ENCODE assay signal across 2 cellular contexts in the genomic region with DNA sequence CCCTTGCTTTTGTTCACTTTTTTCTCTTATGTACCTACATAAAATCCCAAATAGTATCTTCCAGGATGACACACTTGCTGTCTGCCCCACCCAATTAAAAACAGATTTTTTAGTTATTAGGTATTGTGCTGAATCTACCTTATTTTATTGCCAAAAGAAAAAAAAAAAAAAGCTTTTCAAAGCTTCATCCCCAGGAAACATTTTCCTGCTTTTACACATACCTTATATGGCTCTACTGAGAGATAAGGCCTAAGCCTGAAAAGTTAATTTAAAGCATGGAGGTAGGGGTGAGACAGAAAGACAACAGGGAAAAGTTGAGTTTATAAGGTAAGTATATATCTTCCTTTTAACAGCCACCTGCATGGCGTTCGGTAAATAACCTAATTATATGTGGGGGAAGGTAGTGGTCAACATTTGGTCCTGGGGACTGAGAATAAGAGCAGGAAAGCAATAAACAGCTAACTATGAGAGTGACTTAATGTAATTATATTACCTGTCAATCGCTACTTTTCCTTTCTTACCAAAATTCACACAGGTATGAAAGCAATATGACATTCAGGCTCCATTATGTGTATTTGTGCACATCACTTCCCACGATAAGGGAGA.
TF ChIP-seq lines count a peak whose summit lies in the region.

No MANE protein-coding gene starts in this region.

TF ChIP-seq in SK-N-SH, 30 proteins besides CTCF, POLR2A, EP300 and RAD21 (continued from another document):
- TF ChIP-seq, protein P1, sequence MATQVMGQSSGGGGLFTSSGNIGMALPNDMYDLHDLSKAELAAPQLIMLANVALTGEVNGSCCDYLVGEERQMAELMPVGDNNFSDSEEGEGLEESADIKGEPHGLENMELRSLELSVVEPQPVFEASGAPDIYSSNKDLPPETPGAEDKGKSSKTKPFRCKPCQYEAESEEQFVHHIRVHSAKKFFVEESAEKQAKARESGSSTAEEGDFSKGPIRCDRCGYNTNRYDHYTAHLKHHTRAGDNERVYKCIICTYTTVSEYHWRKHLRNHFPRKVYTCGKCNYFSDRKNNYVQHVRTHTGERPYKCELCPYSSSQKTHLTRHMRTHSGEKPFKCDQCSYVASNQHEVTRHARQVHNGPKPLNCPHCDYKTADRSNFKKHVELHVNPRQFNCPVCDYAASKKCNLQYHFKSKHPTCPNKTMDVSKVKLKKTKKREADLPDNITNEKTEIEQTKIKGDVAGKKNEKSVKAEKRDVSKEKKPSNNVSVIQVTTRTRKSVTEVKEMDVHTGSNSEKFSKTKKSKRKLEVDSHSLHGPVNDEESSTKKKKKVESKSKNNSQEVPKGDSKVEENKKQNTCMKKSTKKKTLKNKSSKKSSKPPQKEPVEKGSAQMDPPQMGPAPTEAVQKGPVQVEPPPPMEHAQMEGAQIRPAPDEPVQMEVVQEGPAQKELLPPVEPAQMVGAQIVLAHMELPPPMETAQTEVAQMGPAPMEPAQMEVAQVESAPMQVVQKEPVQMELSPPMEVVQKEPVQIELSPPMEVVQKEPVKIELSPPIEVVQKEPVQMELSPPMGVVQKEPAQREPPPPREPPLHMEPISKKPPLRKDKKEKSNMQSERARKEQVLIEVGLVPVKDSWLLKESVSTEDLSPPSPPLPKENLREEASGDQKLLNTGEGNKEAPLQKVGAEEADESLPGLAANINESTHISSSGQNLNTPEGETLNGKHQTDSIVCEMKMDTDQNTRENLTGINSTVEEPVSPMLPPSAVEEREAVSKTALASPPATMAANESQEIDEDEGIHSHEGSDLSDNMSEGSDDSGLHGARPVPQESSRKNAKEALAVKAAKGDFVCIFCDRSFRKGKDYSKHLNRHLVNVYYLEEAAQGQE (IDR thresholded peaks at IDR 0.05; ENCODE audit: low read depth, low read length), result no peak
- TF ChIP-seq TAF1 (IDR thresholded peaks at IDR 0.05; ENCODE audit: borderline replicate concordance, low read depth, low read length) (no peak), RXRA (IDR thresholded peaks at IDR 0.05; ENCODE audit: borderline replicate concordance, low read depth) (no peak), GABPA (IDR thresholded peaks at IDR 0.05; ENCODE audit: low read depth) (no peak), FOSL2 (IDR thresholded peaks at IDR 0.05; ENCODE audit: borderline replicate concordance, low read depth) (no peak), TCF12 (IDR thresholded peaks at IDR 0.05) (no peak)
- TF ChIP-seq, protein P2, sequence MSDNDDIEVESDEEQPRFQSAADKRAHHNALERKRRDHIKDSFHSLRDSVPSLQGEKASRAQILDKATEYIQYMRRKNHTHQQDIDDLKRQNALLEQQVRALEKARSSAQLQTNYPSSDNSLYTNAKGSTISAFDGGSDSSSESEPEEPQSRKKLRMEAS (IDR thresholded peaks at IDR 0.05; ENCODE audit: low read depth), result no peak
TF ChIP-seq in SK-N-SH: peak in this region for 0.

TF ChIP-seq in SK-N-SH treated with all-trans-retinoic acid at 6 μM for 48 hours, 23 proteins besides CTCF, POLR2A, EP300 and RAD21 (continued from another document):
- TF ChIP-seq, protein P3, sequence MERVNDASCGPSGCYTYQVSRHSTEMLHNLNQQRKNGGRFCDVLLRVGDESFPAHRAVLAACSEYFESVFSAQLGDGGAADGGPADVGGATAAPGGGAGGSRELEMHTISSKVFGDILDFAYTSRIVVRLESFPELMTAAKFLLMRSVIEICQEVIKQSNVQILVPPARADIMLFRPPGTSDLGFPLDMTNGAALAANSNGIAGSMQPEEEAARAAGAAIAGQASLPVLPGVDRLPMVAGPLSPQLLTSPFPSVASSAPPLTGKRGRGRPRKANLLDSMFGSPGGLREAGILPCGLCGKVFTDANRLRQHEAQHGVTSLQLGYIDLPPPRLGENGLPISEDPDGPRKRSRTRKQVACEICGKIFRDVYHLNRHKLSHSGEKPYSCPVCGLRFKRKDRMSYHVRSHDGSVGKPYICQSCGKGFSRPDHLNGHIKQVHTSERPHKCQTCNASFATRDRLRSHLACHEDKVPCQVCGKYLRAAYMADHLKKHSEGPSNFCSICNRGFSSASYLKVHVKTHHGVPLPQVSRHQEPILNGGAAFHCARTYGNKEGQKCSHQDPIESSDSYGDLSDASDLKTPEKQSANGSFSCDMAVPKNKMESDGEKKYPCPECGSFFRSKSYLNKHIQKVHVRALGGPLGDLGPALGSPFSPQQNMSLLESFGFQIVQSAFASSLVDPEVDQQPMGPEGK (CRISPR knock-in tag; IDR thresholded peaks at IDR 0.05; ENCODE audit: borderline replicate concordance), result no peak
- no peak for TF ChIP-seq ZNF8 (CRISPR knock-in tag; IDR thresholded peaks at IDR 0.05)
- TF ChIP-seq, protein P4, sequence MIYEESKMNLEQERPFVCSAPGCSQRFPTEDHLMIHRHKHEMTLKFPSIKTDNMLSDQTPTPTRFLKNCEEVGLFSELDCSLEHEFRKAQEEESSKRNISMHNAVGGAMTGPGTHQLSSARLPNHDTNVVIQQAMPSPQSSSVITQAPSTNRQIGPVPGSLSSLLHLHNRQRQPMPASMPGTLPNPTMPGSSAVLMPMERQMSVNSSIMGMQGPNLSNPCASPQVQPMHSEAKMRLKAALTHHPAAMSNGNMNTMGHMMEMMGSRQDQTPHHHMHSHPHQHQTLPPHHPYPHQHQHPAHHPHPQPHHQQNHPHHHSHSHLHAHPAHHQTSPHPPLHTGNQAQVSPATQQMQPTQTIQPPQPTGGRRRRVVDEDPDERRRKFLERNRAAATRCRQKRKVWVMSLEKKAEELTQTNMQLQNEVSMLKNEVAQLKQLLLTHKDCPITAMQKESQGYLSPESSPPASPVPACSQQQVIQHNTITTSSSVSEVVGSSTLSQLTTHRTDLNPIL (CRISPR knock-in tag; IDR thresholded peaks at IDR 0.05; ENCODE audit: low read depth), result no peak
- TF ChIP-seq, protein P5, sequence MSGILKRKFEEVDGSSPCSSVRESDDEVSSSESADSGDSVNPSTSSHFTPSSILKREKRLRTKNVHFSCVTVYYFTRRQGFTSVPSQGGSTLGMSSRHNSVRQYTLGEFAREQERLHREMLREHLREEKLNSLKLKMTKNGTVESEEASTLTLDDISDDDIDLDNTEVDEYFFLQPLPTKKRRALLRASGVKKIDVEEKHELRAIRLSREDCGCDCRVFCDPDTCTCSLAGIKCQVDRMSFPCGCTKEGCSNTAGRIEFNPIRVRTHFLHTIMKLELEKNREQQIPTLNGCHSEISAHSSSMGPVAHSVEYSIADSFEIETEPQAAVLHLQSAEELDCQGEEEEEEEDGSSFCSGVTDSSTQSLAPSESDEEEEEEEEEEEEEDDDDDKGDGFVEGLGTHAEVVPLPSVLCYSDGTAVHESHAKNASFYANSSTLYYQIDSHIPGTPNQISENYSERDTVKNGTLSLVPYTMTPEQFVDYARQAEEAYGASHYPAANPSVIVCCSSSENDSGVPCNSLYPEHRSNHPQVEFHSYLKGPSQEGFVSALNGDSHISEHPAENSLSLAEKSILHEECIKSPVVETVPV (CRISPR knock-in tag; IDR thresholded peaks at IDR 0.05), result no peak
- no peak for TF ChIP-seq ZNF565 (CRISPR knock-in tag; conservative IDR thresholded peaks at IDR 0.05; ENCODE audit: low read depth)
- TF ChIP-seq PPARA (CRISPR knock-in tag; IDR thresholded peaks at IDR 0.05; ENCODE audit: borderline replicate concordance), result no peak
- no peak for TF ChIP-seq BACH2 (CRISPR knock-in tag; IDR thresholded peaks at IDR 0.05; ENCODE audit: borderline replicate concordance)
- TF ChIP-seq ARNTL (CRISPR knock-in tag; IDR thresholded peaks at IDR 0.05; ENCODE audit: borderline replicate concordance, low read depth), result no peak
- no peak for TF ChIP-seq GLIS3 (CRISPR knock-in tag; IDR thresholded peaks at IDR 0.05)
- no peak for TF ChIP-seq OSR1 (CRISPR knock-in tag; IDR thresholded peaks at IDR 0.05)
- no peak for TF ChIP-seq ZFP3 (CRISPR knock-in tag; IDR thresholded peaks at IDR 0.05)
- no peak for TF ChIP-seq TCF4 (CRISPR knock-in tag; IDR thresholded peaks at IDR 0.05; ENCODE audit: borderline replicate concordance)
- TF ChIP-seq RARB (CRISPR knock-in tag; IDR thresholded peaks at IDR 0.05), result no peak
TF ChIP-seq in SK-N-SH treated with all-trans-retinoic acid at 6 μM for 48 hours: peak in this region for 0.
